ENCODE assay signal across 15 cellular contexts in the genomic region with DNA sequence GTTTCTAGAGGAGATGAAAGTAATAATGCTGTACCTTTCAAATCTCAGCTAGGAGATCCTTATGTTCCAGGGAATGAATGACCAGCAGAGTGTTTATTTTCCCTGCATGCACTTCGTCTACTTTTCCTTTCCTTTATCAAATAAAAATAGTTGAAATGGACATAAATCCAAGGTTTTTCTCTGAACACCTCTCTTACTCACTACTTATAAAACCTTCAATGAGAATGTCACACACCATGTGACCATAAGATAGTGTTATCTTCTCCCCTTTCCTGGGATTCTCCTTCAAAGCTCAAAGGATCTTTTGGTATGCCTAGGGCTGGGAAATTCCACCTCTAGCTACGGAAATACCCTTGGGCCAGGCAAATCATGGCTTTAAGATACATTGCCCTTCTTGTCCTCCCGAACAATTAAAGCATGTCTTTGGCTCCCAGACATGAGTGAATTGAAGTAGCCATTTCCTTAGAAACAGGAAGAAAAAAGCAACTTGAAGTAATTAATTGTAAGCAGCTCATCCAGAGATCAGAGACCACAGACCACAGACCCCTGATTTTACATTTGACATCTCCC. TPM values are rescaled to one million over a fixed set of nuclear protein-coding genes. Genes with fewer than 3 reads are reported as not detected.
DNase-seq lines count a peak whose midpoint lies in the region; ATAC-seq and TF ChIP-seq lines count a peak whose summit lies in the region.
"Had no signal": no experiment of that assay in that cellular context is flagged by ENCODE, and none has a peak within 500 bp of the region (broad histone marks: within the 10 kb centered on the region; RNA-seq: fewer than 3 reads in every experiment).

No MANE protein-coding gene starts in this region.

- H3K9ac ChIP-seq in HUES64 (ENCODE audit: low read depth, low read length) (no peak overlapping the region; the same call in 1 of the 2 replicates), mucosa of stomach (ENCODE audit: low read length) (peak overlapping the region; percentile 8)

- BruUV-seq in Caco-2 (replicated peaks; lab: Mats Ljungman, UMichigan): no TSS peak

- no peak for TF ChIP-seq POLR2A in body of pancreas (IDR thresholded peaks at IDR 0.05)

- peaks cover 13% of the 10 kb centered on the region for H3K4me1 Mint-ChIP-seq in Caco-2 (ENCODE audit: low read depth, unreplicated experiment)

- H3K36me3 Mint-ChIP-seq in Caco-2 (ENCODE audit: insufficient read depth, unreplicated experiment): peaks cover 6% of the 10 kb centered on the region

- H3K27ac ChIP-seq in HUES64 (ENCODE audit: low read depth, low read length) (peak overlapping the region; percentile 38; the same call in 1 of the 2 replicates), ectodermal cell (ENCODE audit: insufficient read depth, low read depth, low read length, poor library complexity, severe bottlenecking) (peak overlapping the region; percentile 40), body of pancreas (no peak overlapping the region)
- H3K27ac ChIP-seq: right lobe of liver had no signal

- POLR2A ChIA-PET in Caco-2 (lab: Charles Lee): no interaction called here

- no peak for TF ChIP-seq CTCF in Caco-2 (IDR thresholded peaks at IDR 0.05; ENCODE audit: insufficient read depth in 1 of 2, low read depth in 1 of 2, low read length in 1 of 2, severe bottlenecking in 1 of 2, unreplicated experiment in 1 of 2)
- TF ChIP-seq CTCF in body of pancreas (IDR thresholded peaks at IDR 0.05): no peak

- ATAC-seq in body of pancreas: no peak
- ATAC-seq: right lobe of liver had no signal

- H3K4me3 Mint-ChIP-seq in Caco-2 (ENCODE audit: unreplicated experiment): peak overlapping the region; percentile 47

- H3K27me3 Mint-ChIP-seq in Caco-2 (ENCODE audit: insufficient read depth, unreplicated experiment): peaks cover 8% of the 10 kb centered on the region

- H3K27me3 ChIP-seq in Caco-2 (replicated peaks; ENCODE audit: control insufficient read depth, insufficient read depth, low read length) (no peaks in the 10 kb centered on the region), HUES64 (ENCODE audit: insufficient read depth, low read length) (no peaks in the 10 kb centered on the region), ectodermal cell (ENCODE audit: control insufficient read depth, insufficient read depth, low read length, poor library complexity, severe bottlenecking) (no peaks in the 10 kb centered on the region), mucosa of stomach (ENCODE audit: control insufficient read depth, insufficient read depth, low read length) (no peaks in the 10 kb centered on the region), body of pancreas (peaks cover 0 to 9% of the 10 kb centered on the region in 2 donors)
- H3K27me3 ChIP-seq: uterus had no signal

- H3K4me3 ChIP-seq in Caco-2 (ENCODE audit: low read depth, low read length) (no peak overlapping the region), HUES64 (ENCODE audit: low read length) (no peak overlapping the region), ectodermal cell (ENCODE audit: insufficient read depth, low read depth, low read length) (no peak overlapping the region), mucosa of stomach (ENCODE audit: low read length) (no peak overlapping the region), body of pancreas (no peak overlapping the region)
- H3K4me3 ChIP-seq: right lobe of liver, uterus had no signal

- H3K9me3 ChIP-seq in Caco-2: no peaks in the 10 kb centered on the region
- no peaks in the 10 kb centered on the region for H3K9me3 ChIP-seq in HUES64 (ENCODE audit: insufficient read depth, low read depth, low read length)
- H3K9me3 ChIP-seq in ectodermal cell (ENCODE audit: control insufficient read depth, low read length): no peaks in the 10 kb centered on the region
- no peaks in the 10 kb centered on the region for H3K9me3 ChIP-seq in mucosa of stomach (ENCODE audit: control insufficient read depth, low read length)
- no peaks in the 10 kb centered on the region for H3K9me3 ChIP-seq in body of pancreas
- H3K9me3 ChIP-seq: right lobe of liver, uterus had no signal

- CTCF ChIA-PET in Caco-2 (lab: Charles Lee): no interaction called here

- H3K27ac Mint-ChIP-seq in Caco-2 (ENCODE audit: unreplicated experiment): no peak overlapping the region

- H3K36me3 ChIP-seq in Caco-2 (ENCODE audit: control insufficient read depth, insufficient read depth, low read length) (no peaks in the 10 kb centered on the region), HUES64 (ENCODE audit: insufficient read depth, low read length) (no peaks in the 10 kb centered on the region), ectodermal cell (ENCODE audit: control insufficient read depth, insufficient read depth, low read length) (no peaks in the 10 kb centered on the region), mucosa of stomach (ENCODE audit: control insufficient read depth, insufficient read depth, low read length) (no peaks in the 10 kb centered on the region), body of pancreas (replicated peaks in 1 of 2; ENCODE audit: insufficient read depth in 1 of 2, low read depth in 2 of 2) (no peaks in the 10 kb centered on the region)
- H3K36me3 ChIP-seq: right lobe of liver, uterus had no signal

- H3K4me1 ChIP-seq in Caco-2 (peaks cover 21% of the 10 kb centered on the region), HUES64 (ENCODE audit: insufficient read depth, low read length) (peaks cover 50% of the 10 kb centered on the region), ectodermal cell (ENCODE audit: control insufficient read depth, insufficient read depth, low read length) (peaks cover 24% of the 10 kb centered on the region), mucosa of stomach (ENCODE audit: control insufficient read depth, insufficient read depth, low read length) (peaks cover 46% of the 10 kb centered on the region), body of pancreas (peaks cover 15% of the 10 kb centered on the region)
- H3K4me1 ChIP-seq: uterus had no signal

- no peak for DNase-seq in Caco-2
- no peak for DNase-seq in NCI-H524 (lab: John Stamatoyannopoulos, UW)
- DNase-seq in activated CD4-positive, alpha-beta T cell treated with anti-CD3 and anti-CD28 coated beads, Interleukin-2, amount 50 U/mL, for 1 hour: no peak
- no peak for DNase-seq in body of pancreas
- DNase-seq in SW 1271 (lab: John Stamatoyannopoulos, UW): no peak
- DNase-seq: activated CD4-positive, alpha-beta T cell treated with anti-CD3 and anti-CD28 coated beads for 48 hours; activated naive CD4-positive, alpha-beta T cell; mammary epithelial cell; NCI-H2029 treated with DMSO at 0.1 percent for 48 hours; right lobe of liver; stimulated activated CD4-positive, alpha-beta T cell treated with anti-CD3 and anti-CD28 coated beads, Interleukin-2, amount 100 ng/mL, for 24 hours; uterus had no signal

- no peaks in the 10 kb centered on the region for H3K9me3 Mint-ChIP-seq in Caco-2 (ENCODE audit: unreplicated experiment)

- intact Hi-C loops in Caco-2 (cut with micrococcal nuclease; ENCODE audit: unreplicated experiment) (no loop called here), body of pancreas (cut with DNase I) (no loop called here)

- 40% methylated on average over 3 of the region's 3 CpGs for WGBS in HUES64
- WGBS in ectodermal cell, 2 experiments: 45 to 63% methylated on average over 3 of the region's 3 CpGs
- 57 to 60% methylated on average over 3 of the region's 3 CpGs for WGBS in body of pancreas, 2 donors

RNA-seq across cellular contexts. Expression of gene PLCB4, which starts 3.9 kb away (rescaled TPM):
- total RNA-seq in Caco-2 (2022) (3.0 and 3.1 TPM in 2 replicates), body of pancreas (1 to 10 TPM; 1.3 to 3.4 TPM)
- 8.2 TPM for polyA plus RNA-seq in HUES64 (2013, experiment 1 of 2)
- 11.2 TPM for polyA plus RNA-seq in HUES64 (2013, experiment 2 of 2)
- 19.9 TPM for polyA plus RNA-seq in ectodermal cell (2013, experiment 1 of 4)
- 25.2 TPM for polyA plus RNA-seq in ectodermal cell (2013, experiment 2 of 4)
- polyA plus RNA-seq in ectodermal cell (2013, experiment 3 of 4): 17.7 TPM
- 19.4 TPM for polyA plus RNA-seq in ectodermal cell (2013, experiment 4 of 4)

Comparison
In these comparisons a context has a peak if more than half of its experiments do, and no peak if none do; other contexts are left out.
1. H3K27ac ChIP-seq: peak in HUES64 (single experiment) and ectodermal cell (single experiment); none in body of pancreas (0 of 4).